Comparison of ENCODE assay signal across 1 cellular context in the genomic region with DNA sequence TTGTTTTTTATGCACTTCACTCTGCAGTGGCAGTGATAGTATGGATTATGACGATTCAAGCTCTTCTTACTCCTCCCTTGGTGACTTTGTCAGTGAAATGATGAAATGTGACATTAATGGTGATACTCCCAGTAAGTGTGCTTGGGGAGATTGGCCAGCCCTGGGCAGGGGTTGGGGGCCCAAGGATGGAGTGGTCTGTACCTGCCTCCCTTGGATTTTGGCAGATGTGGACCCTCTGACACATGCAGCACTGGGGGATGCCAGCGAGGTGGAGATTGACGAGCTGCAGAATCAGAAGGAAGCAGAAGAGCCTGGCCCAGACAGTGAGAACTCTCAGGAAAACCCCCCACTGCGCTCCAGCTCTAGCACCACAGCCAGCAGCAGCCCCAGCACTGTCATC.
TF ChIP-seq lines count a peak whose summit lies in the region.

No MANE protein-coding gene starts in this region.

TF ChIP-seq in endothelial cell of umbilical vein, 7 proteins besides CTCF, POLR2A, EP300 and RAD21 (continued from another document):
- TF ChIP-seq POLR2AphosphoS5 (IDR thresholded peaks at IDR 0.05; ENCODE audit: insufficient read depth, low read depth, low read length), result no peak
- TF ChIP-seq, protein P1, sequence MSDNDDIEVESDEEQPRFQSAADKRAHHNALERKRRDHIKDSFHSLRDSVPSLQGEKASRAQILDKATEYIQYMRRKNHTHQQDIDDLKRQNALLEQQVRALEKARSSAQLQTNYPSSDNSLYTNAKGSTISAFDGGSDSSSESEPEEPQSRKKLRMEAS (IDR thresholded peaks at IDR 0.05; ENCODE audit: insufficient read depth, insufficient read length), result no peak
- no peak for TF ChIP-seq FOS (IDR thresholded peaks at IDR 0.05; ENCODE audit: borderline replicate concordance, insufficient read depth, low read length)
- no peak for TF ChIP-seq EZH2 (IDR thresholded peaks at IDR 0.05; ENCODE audit: borderline replicate concordance, low read depth, low read length, severe bottlenecking)
- TF ChIP-seq MYC (IDR thresholded peaks at IDR 0.05; ENCODE audit: low read depth, low read length), result no peak
